24 cellular contexts compared by ENCODE assay signal in the genomic region with DNA sequence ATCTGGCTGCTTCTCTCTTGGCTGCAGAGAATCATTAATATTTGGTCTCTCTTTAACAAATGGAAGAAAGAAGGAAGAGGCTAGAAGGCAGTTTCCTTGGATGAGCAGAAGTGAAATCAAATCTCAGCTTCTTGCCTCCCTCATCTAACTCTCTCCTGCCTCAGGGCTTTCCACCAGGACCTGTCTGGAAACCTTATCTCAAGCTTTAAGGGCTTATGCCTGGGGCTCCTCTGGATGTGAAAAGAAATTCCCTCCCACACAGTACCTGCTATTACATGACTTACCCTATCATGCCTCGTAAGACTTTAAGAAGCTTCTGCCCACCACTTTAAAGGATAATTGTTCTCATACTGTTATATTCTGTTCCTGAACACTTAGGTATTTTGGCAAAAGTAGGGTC. TPM values are rescaled to one million over a fixed set of nuclear protein-coding genes. Genes with fewer than 3 reads are reported as not detected.
"Had no signal": no experiment of that assay in that cellular context is flagged by ENCODE, and none has a peak within 500 bp of the region (broad histone marks: within the 10 kb centered on the region; RNA-seq: fewer than 3 reads in every experiment).

No MANE protein-coding gene starts in this region.

- H3K27ac ChIP-seq: adrenal gland, body of pancreas, esophagus squamous epithelium, gastroesophageal sphincter had no signal

- ATAC-seq: activated naive CD8-positive, alpha-beta T cell treated with anti-CD3 and anti-CD28 coated beads, Interleukin-2, amount 50 U/mL, for 24 hours; activated T-cell treated with anti-CD3 and anti-CD28 coated beads, Interleukin-2, amount 50 U/mL, for 4 hours; body of pancreas; effector memory CD8-positive, alpha-beta T cell; gastroesophageal sphincter; WTC11 had no signal

- H3K4me1 ChIP-seq: adrenal gland, body of pancreas, esophagus squamous epithelium, gastroesophageal sphincter had no signal

- H3K36me3 ChIP-seq: adrenal gland, esophagus squamous epithelium, gastroesophageal sphincter had no signal

- H3K9me3 ChIP-seq: adrenal gland, body of pancreas, esophagus squamous epithelium, gastroesophageal sphincter had no signal

- DNase-seq: activated CD4-positive, alpha-beta memory T cell treated with anti-CD3 and anti-CD28 coated beads, Interleukin-2, amount 10 ng/mL, durations not matched to agents 7 days and 5 days; activated CD4-positive, alpha-beta T cell treated with anti-CD3 and anti-CD28 coated beads for 1 hour; activated CD4-positive, alpha-beta T cell treated with anti-CD3 and anti-CD28 coated beads for 4 hours; activated CD4-positive, alpha-beta T cell treated with anti-CD3 and anti-CD28 coated beads, Interleukin-2, amount 10 ng/mL, durations not matched to agents 7 days and 5 days; activated CD4-positive, alpha-beta T cell treated with anti-CD3 and anti-CD28 coated beads, Interleukin-2, amount 50 U/mL, for 4 hours; activated effector memory CD4-positive, alpha-beta T cell treated with anti-CD3 and anti-CD28 coated beads, Interleukin-2, amount 50 U/mL, for 16 hours; activated naive CD4-positive, alpha-beta T cell treated with anti-CD3 and anti-CD28 coated beads for 36 hours; activated naive CD8-positive, alpha-beta T cell treated with anti-CD3 and anti-CD28 coated beads for 36 hours; activated naive CD8-positive, alpha-beta T cell treated with anti-CD3 and anti-CD28 coated beads, Interleukin-2, amount 50 U/mL, for 24 hours; activated T-cell treated with anti-CD3 and anti-CD28 coated beads, Interleukin-2, amount 50 U/mL, for 4 hours; adrenal gland; amygdala; aorta; body of pancreas; cortex of kidney; dermis blood vessel endothelial cell; effector CD4-positive, alpha-beta T cell; effector memory CD8-positive, alpha-beta T cell; erythroblast; esophagus squamous epithelium; foreskin melanocyte; T-helper 2 cell had no signal

- H3K4me3 ChIP-seq: adrenal gland, body of pancreas, esophagus squamous epithelium, gastroesophageal sphincter had no signal

- H3K27me3 ChIP-seq: adrenal gland, body of pancreas, gastroesophageal sphincter had no signal

RNA-seq across cellular contexts. Expression of a gene that starts 8.9 kb away (rescaled TPM):
- polyA plus RNA-seq: adrenal gland had no signal
